Comparison of ENCODE assay signal across 19 cellular contexts in genomic region chr3:101102678-101103296, GRCh38.
"Had no signal": no experiment of that assay in that cellular context is flagged by ENCODE, and none has a peak within 500 bp of the region (broad histone marks: within the 10 kb centered on the region; RNA-seq: fewer than 3 reads in every experiment).

No MANE protein-coding gene starts in this region.

- DNase-seq: activated CD4-positive, alpha-beta T cell treated with anti-CD3 and anti-CD28 coated beads for 36 hours; activated CD4-positive, CD25-positive, alpha-beta regulatory T cell; activated CD8-positive, alpha-beta memory T cell treated with anti-CD3 and anti-CD28 coated beads, Interleukin-2, amount 50 U/mL, for 4 hours; activated CD8-positive, alpha-beta T cell treated with anti-CD3 and anti-CD28 coated beads for 36 hours; activated naive CD4-positive, alpha-beta T cell; amniotic stem cell; MM.1S; NCI-H1105; NCI-H1436; NCI-H1694 treated with DMSO at 0.1 percent for 48 hours; NCI-H2029 treated with DMSO at 0.1 percent for 48 hours; NCI-H345; NCI-H510A; NCI-H526 treated with DMSO at 0.1 percent for 48 hours; NCI-H82; OCI-M1; SHP77; T-helper 1 cell had no signal

- H3K27ac ChIP-seq: VCaP had no signal
